Comparison of ENCODE assay signal across 24 cellular contexts in genomic region chr17:13575922-13576419, GRCh38. TPM values are rescaled to one million over a fixed set of nuclear protein-coding genes. Genes with fewer than 3 reads are reported as not detected.
A peak's percentile ranks its signal among the peaks of the same experiment; 100 is the strongest.
DNase-seq lines count a peak whose midpoint lies in the region; ATAC-seq and TF ChIP-seq lines count a peak whose summit lies in the region.
"Had no signal": no experiment of that assay in that cellular context is flagged by ENCODE, and none has a peak within 500 bp of the region (broad histone marks: within the 10 kb centered on the region; RNA-seq: fewer than 3 reads in every experiment).

No MANE protein-coding gene starts in this region.

- H3K56ac ChIP-seq in H9 (ENCODE audit: insufficient read length, low read depth, low read length) = no peak overlapping the region

- H3K27ac Mint-ChIP-seq in H9 = peak overlapping the region; percentile 74 to 92 (median 84)
- H3K27ac Mint-ChIP-seq in mesothelial cell of epicardium = peak overlapping the region; percentile 28
- H3K27ac Mint-ChIP-seq: activated CD4-positive, alpha-beta T cell treated with anti-CD3 and anti-CD28 coated beads for 36 hours; CD8-positive, alpha-beta memory T cell; memory B cell; naive thymus-derived CD4-positive, alpha-beta T cell; stimulated activated naive CD8-positive, alpha-beta T cell treated with anti-CD3 and anti-CD28 coated beads, Interleukin-15, amount 100 ng/mL, for 72 hours; T-helper 2 cell treated with Interferon-gamma antibody and Interleukin-4, amounts not matched to agents 5 μg/mL and 100 μg/mL, for 36 hours had no signal

- no peak overlapping the region for H2AK5ac ChIP-seq in H9 (ENCODE audit: insufficient read length, low read length)

- no peak overlapping the region for H4K91ac ChIP-seq in H9 (ENCODE audit: insufficient read length, low read depth, low read length)

- H2BK120ac ChIP-seq in H9 (ENCODE audit: low read depth, low read length, poor library complexity, severe bottlenecking) = no peak overlapping the region

- no peak overlapping the region for H2BK20ac ChIP-seq in H9 (ENCODE audit: low read depth, low read length, poor library complexity, severe bottlenecking)

- H3K4ac ChIP-seq in H9 (ENCODE audit: low read depth, low read length) = no peak overlapping the region

- H3K27me3 Mint-ChIP-seq in H9 (ENCODE audit: low read depth) (no peaks in the 10 kb centered on the region; the same call in none of the 2 replicates), mesothelial cell of epicardium (ENCODE audit: low read depth) (no peaks in the 10 kb centered on the region)

- H3K23ac ChIP-seq in H9 (ENCODE audit: insufficient read length, low read depth, low read length) = no peak overlapping the region

- no peaks in the 10 kb centered on the region for H3K27me3 ChIP-seq in H9 (ENCODE audit: insufficient read depth, low read length)
- H3K27me3 ChIP-seq: BE2C, body of pancreas had no signal

- no peaks in the 10 kb centered on the region for H3K79me1 ChIP-seq in H9 (ENCODE audit: insufficient read depth, low read depth, low read length, poor library complexity, severe bottlenecking)

- H2BK5ac ChIP-seq in H9 (ENCODE audit: insufficient read length, low read length) = no peak overlapping the region

- no peaks in the 10 kb centered on the region for H3K9me3 ChIP-seq in H9 (ENCODE audit: control insufficient read depth, low read depth, low read length)
- H3K9me3 ChIP-seq: BE2C, body of pancreas, tibial artery had no signal

- peak overlapping the region; percentile 46 for H3K27ac ChIP-seq in H9 (ENCODE audit: insufficient read length, low read depth, low read length)
- H3K27ac ChIP-seq: body of pancreas, skin epidermis, tibial artery had no signal

- DNase-seq in H9 = peak; percentile 85
- peak; percentile 71 for DNase-seq in SK-N-DZ (ENCODE audit: low spot score)
- DNase-seq in fibroblast of the conjunctiva (ENCODE audit: low read depth) = peak; percentile 35
- DNase-seq in mesothelial cell of epicardium (ENCODE audit: low spot score in 2 of 2, unreplicated experiment in 2 of 2) = no peak
- DNase-seq in activated CD4-positive, alpha-beta T cell treated with anti-CD3 and anti-CD28 coated beads for 4 hours = no peak
- DNase-seq in ecto neural progenitor cell (ENCODE audit: low spot score) = no peak
- DNase-seq: activated CD4-positive, alpha-beta T cell treated with anti-CD3 and anti-CD28 coated beads for 36 hours; activated CD8-positive, alpha-beta memory T cell treated with anti-CD3 and anti-CD28 coated beads for 24 hours; activated gamma-delta T cell treated with Interleukin-2 at 50 U/mL for 16 hours; activated T-cell treated with anti-CD3 and anti-CD28 coated beads, Interleukin-2, amount 50 U/mL, for 4 hours; BE2C; body of pancreas; CD8-positive, alpha-beta memory T cell; naive thymus-derived CD4-positive, alpha-beta T cell; NCI-H1436 treated with DMSO at 0.1 percent for 48 hours; NCI-H345; occipital lobe; stimulated activated naive CD8-positive, alpha-beta T cell treated with anti-CD3 and anti-CD28 coated beads, Interleukin-15, amount 100 ng/mL, for 72 hours; tibial artery had no signal

- H4K20me1 ChIP-seq in H9 (ENCODE audit: control insufficient read depth, insufficient read depth, insufficient read length) = no peaks in the 10 kb centered on the region

- H3K79me2 ChIP-seq in H9 (ENCODE audit: insufficient read depth, low read length) = no peaks in the 10 kb centered on the region

- H3K4me3 Mint-ChIP-seq in H9 (peak overlapping the region in 1 of 2 experiments; percentile 38; a peak in 1 of 5 replicates), mesothelial cell of epicardium (no peak overlapping the region)
- H3K4me3 Mint-ChIP-seq: activated CD4-positive, alpha-beta T cell treated with anti-CD3 and anti-CD28 coated beads for 36 hours; activated T-cell treated with anti-CD3 and anti-CD28 coated beads, Interleukin-2, amount 50 U/mL, for 4 hours; CD8-positive, alpha-beta memory T cell; memory B cell; naive thymus-derived CD4-positive, alpha-beta T cell; stimulated activated naive CD8-positive, alpha-beta T cell treated with anti-CD3 and anti-CD28 coated beads, Interleukin-15, amount 100 ng/mL, for 72 hours; T-helper 2 cell treated with Interferon-gamma antibody and Interleukin-4, amounts not matched to agents 5 μg/mL and 100 μg/mL, for 36 hours had no signal

- H3T11ph ChIP-seq in H9 (ENCODE audit: low read length) = no peak overlapping the region

- TF ChIP-seq CTCF in H9 (conservative IDR thresholded peaks at IDR 0.05) = no peak
- TF ChIP-seq CTCF in mesothelial cell of epicardium (IDR thresholded peaks at IDR 0.05; ENCODE audit: unreplicated experiment) = no peak

- H3K9me3 Mint-ChIP-seq in H9 = peaks cover 30 to 31% of the 10 kb centered on the region in 2 experiments
- H3K9me3 Mint-ChIP-seq in mesothelial cell of epicardium = peaks cover 21% of the 10 kb centered on the region
- H3K9me3 Mint-ChIP-seq: activated T-cell treated with anti-CD3 and anti-CD28 coated beads, Interleukin-2, amount 50 U/mL, for 4 hours; T-helper 2 cell treated with Interferon-gamma antibody and Interleukin-4, amounts not matched to agents 5 μg/mL and 100 μg/mL, for 36 hours had no signal

- H3K4me1 ChIP-seq in H9 (ENCODE audit: insufficient read depth, low read length) = peaks cover 3% of the 10 kb centered on the region; the same call in 1 of the 2 replicates
- H3K4me1 ChIP-seq: BE2C, body of pancreas, tibial artery had no signal

- H2AFZ ChIP-seq in H9 (ENCODE audit: low read length) = no peak overlapping the region

- peak overlapping the region; percentile 2 for H3K18ac ChIP-seq in H9 (ENCODE audit: insufficient read length, low read depth, low read length)

- no peak overlapping the region for H4K8ac ChIP-seq in H9 (replicated peaks; ENCODE audit: insufficient read length, low read depth, low read length)

- ATAC-seq in HG03039 (IDR thresholded peaks at IDR 0.05; ENCODE audit: unreplicated experiment) = no peak
- ATAC-seq: activated CD4-positive, alpha-beta T cell treated with anti-CD3 and anti-CD28 coated beads for 36 hours; activated T-cell treated with anti-CD3 and anti-CD28 coated beads, Interleukin-2, amount 50 U/mL, for 4 hours; body of pancreas; naive thymus-derived CD4-positive, alpha-beta T cell; stimulated activated naive CD8-positive, alpha-beta T cell treated with anti-CD3 and anti-CD28 coated beads, Interleukin-15, amount 100 ng/mL, for 72 hours had no signal

- H3K4me2 ChIP-seq in H9 (ENCODE audit: insufficient read depth, insufficient read length, low read length) = peak overlapping the region; percentile 22

- H3K4me1 Mint-ChIP-seq in H9 (peaks cover 30 to 40% of the 10 kb centered on the region in 2 experiments), mesothelial cell of epicardium (peaks cover 35% of the 10 kb centered on the region)
- H3K4me1 Mint-ChIP-seq: activated CD4-positive, alpha-beta T cell treated with anti-CD3 and anti-CD28 coated beads for 36 hours; CD8-positive, alpha-beta memory T cell; memory B cell; naive thymus-derived CD4-positive, alpha-beta T cell; stimulated activated naive CD8-positive, alpha-beta T cell treated with anti-CD3 and anti-CD28 coated beads, Interleukin-15, amount 100 ng/mL, for 72 hours had no signal

- H4K5ac ChIP-seq in H9 (ENCODE audit: insufficient read length, low read depth, low read length) = no peak overlapping the region

- H2BK15ac ChIP-seq in H9 (ENCODE audit: low read depth, low read length) = no peak overlapping the region

- H3K36me3 Mint-ChIP-seq in H9 (ENCODE audit: insufficient read depth in 1 of 3, low read depth in 3 of 3) (peaks cover 14 to 37% (median 26%) of the 10 kb centered on the region in 3 experiments), mesothelial cell of epicardium (peaks cover 19% of the 10 kb centered on the region)
- H3K36me3 Mint-ChIP-seq: CD8-positive, alpha-beta memory T cell had no signal

- WGBS in H9 (ENCODE audit: extremely low coverage, insufficient read length, low lambda C conversion rate) = no CpG with 5 or more reads among the region's 6 CpGs

- H3K23me2 ChIP-seq in H9 (ENCODE audit: insufficient read length, low read depth, low read length, poor library complexity, severe bottlenecking) = no peaks in the 10 kb centered on the region

- H2BK12ac ChIP-seq in H9 (ENCODE audit: insufficient read length, low read depth, low read length) = no peak overlapping the region

- peak overlapping the region; percentile 3; the same call in 1 of the 2 replicates for H3K14ac ChIP-seq in H9 (ENCODE audit: insufficient read depth, low read length)

- no peak overlapping the region for H3K9ac ChIP-seq in H9 (ENCODE audit: extremely low read depth, insufficient read length, low read length)

RNA-seq across cellular contexts. Expression of gene HS3ST3A1, which starts 25.8 kb away (rescaled TPM):
- total RNA-seq in H9 (2021) (3.2 and 3.4 TPM in 2 replicates), mesothelial cell of epicardium (8.8 to 10.2 TPM (median 10.2 TPM) in 3 replicates)
- polyA plus RNA-seq in SK-N-DZ (2014; cell fraction: cytosol; rRNA removed) = 1.4 and 4.2 TPM in 2 replicates
- polyA plus RNA-seq in SK-N-DZ (2014; cell fraction: nucleus; rRNA removed) = 1.0 and 2.1 TPM in 2 replicates
- total RNA-seq: body of pancreas; CD8-positive, alpha-beta memory T cell; endothelial cell of umbilical vein had no signal
- polyA plus RNA-seq: endothelial cell of umbilical vein had no signal

Comparison
In these comparisons a context has a peak if more than half of its experiments do, and no peak if none do; other contexts are left out.
1. DNase-seq: peak in H9 (single experiment), SK-N-DZ (single experiment) and fibroblast of the conjunctiva (single experiment); none in mesothelial cell of epicardium (0 of 2), activated CD4-positive, alpha-beta T cell treated with anti-CD3 and anti-CD28 coated beads for 4 hours (0 of 2) and ecto neural progenitor cell (single experiment).